In the genomic region with DNA sequence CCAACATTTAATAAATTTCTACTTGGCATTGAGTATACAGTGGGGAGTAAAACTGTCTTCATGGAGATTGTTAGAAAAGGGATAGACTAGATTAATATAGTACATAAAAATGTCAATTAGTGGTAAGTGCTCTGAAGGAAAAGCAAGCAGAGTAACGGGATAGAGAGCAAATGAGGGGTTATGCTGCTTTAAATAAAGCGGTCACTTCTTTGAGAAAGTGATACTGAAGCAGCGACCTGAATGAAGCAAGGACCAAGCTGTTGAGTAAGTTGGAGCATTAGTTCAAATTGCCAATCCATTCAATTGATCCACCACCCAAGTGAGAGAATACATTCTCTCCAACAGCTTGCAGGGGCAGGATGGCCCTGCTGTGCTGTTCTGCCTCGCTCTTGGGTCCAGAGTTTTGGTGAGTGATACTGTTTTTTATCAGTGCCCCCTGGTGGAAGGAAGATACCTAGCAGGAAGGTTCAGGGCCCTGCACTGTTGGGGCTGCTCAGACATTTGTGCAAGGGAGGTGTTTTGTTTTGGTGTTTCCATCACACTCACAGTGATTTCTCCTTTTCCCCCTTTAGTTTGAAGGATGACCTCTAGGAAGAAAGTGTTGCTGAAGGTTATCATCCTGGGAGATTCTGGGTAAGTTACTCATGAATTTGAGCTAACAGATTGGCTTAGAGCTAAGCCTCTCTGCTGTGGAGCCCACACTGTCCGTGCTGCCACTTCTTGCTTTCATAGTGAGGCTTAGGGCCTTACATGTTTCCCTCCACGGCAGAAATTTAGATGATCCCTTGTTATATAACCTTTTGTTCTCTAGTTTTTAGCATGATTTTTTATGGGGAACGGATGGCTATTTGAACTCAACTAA, we compare ENCODE assay signal across 1 cellular context.
TF ChIP-seq lines count a peak whose summit lies in the region.

No MANE protein-coding gene starts in this region.

TF ChIP-seq in HEK293, 187 proteins besides CTCF, POLR2A, EP300 and RAD21 (continued from another document):
- TF ChIP-seq, protein P1, sequence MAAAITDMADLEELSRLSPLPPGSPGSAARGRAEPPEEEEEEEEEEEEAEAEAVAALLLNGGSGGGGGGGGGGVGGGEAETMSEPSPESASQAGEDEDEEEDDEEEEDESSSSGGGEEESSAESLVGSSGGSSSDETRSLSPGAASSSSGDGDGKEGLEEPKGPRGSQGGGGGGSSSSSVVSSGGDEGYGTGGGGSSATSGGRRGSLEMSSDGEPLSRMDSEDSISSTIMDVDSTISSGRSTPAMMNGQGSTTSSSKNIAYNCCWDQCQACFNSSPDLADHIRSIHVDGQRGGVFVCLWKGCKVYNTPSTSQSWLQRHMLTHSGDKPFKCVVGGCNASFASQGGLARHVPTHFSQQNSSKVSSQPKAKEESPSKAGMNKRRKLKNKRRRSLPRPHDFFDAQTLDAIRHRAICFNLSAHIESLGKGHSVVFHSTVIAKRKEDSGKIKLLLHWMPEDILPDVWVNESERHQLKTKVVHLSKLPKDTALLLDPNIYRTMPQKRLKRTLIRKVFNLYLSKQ (tag by site-specific recombination; IDR thresholded peaks at IDR 0.05; ENCODE audit: borderline replicate concordance) = no peak
